ENCODE assay signal across 8 cellular contexts in the genomic region with DNA sequence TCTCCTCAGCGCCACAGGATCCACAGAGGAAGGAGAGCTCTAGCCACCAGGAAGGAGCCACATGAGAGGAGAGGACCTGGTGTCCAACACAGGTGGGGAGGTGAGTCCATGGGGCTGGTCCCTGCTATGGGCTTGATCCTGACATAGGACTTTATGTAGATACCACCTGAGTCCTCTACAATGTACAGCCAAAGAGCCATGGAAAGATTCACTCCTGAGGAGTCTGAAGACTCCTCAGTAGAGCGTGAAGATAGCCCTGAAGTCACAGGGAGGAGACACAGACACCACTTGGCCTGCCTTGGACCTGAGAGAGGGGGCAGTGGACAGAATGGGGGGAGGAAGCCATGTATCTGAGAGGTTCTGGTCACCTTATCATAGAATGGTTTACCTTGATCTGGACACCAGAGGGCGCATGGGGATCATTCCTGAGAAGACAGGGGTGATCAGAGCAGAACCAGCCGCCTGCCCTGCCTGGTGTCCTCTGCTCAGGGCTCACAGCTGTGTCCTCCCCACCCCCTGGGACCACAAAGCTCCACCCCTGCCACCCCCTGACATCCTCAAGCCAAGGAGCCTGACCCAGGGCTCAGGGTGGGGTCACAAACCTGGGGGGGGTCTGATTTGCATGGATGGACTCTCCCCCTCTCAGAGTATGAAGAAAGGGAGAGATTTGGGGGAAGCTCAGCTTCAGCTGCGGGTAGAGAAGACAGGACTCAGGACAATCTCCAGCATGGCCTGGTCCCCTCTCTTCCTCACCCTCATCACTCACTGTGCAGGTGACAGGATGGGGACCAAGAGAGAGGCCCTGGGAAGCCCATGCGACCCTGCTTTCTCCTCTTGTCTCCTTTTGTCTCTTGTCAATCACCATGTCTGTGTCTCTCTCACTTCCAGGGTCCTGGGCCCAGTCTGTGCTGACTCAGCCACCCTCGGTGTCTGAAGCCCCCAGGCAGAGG.
DNase-seq lines count a peak whose midpoint lies in the region; ATAC-seq and TF ChIP-seq lines count a peak whose summit lies in the region.

No MANE protein-coding gene starts in this region.

- H3K9ac ChIP-seq in smooth muscle cell (ENCODE audit: low read depth) = no peak overlapping the region

- no peaks in the 10 kb centered on the region for H3K4me1 ChIP-seq in smooth muscle cell (ENCODE audit: low read depth)

- H4K20me1 ChIP-seq in smooth muscle cell (ENCODE audit: low read depth) = no peaks in the 10 kb centered on the region

- no peak overlapping the region for H3K4me3 ChIP-seq in smooth muscle cell

- no peak overlapping the region for H2AFZ ChIP-seq in smooth muscle cell (ENCODE audit: low read depth)

- H3K36me3 Mint-ChIP-seq in activated naive CD4-positive, alpha-beta T cell treated with anti-CD3 and anti-CD28 coated beads, Interleukin-2, amount 50 U/mL, for 72 hours = no peaks in the 10 kb centered on the region

- no peaks in the 10 kb centered on the region for H3K36me3 ChIP-seq in smooth muscle cell (ENCODE audit: low read depth)

- no peaks in the 10 kb centered on the region for H3K9me3 ChIP-seq in smooth muscle cell (replicated peaks; ENCODE audit: low read depth)

- H3K79me2 ChIP-seq in smooth muscle cell (ENCODE audit: low read depth) = no peaks in the 10 kb centered on the region

- 47% methylated on average over 6 of the region's 7 CpGs for WGBS in smooth muscle cell (ENCODE audit: low lambda C conversion rate)

- peak; percentile 69 for DNase-seq in GM10266 (ENCODE audit: extremely low spot score)
- peak; percentile 40 for DNase-seq in KBM-7
- DNase-seq in SK-N-DZ (ENCODE audit: low spot score) = peak; percentile 65
- peak in 1 of 2 donors; percentile 71 for DNase-seq in activated naive CD4-positive, alpha-beta T cell treated with anti-CD3 and anti-CD28 coated beads, Interleukin-2, amount 50 U/mL, for 72 hours (ENCODE audit: low spot score in 2 of 2)
- DNase-seq in left ventricle myocardium superior = peak; percentile 53
- peak; percentile 6 for DNase-seq in smooth muscle cell (lab: John Stamatoyannopoulos, UW; ENCODE audit: unreplicated experiment)
- DNase-seq in foreskin melanocyte = no peak

- intact Hi-C loops in left ventricle myocardium superior (cut with micrococcal nuclease) = no loop called here

- in situ Hi-C loops in KBM-7 (cut with MboI; ENCODE audit: low pct_unique_long_range_greater_than_20kb, low sequenced_read_pairs) = no loop called here

- no peaks in the 10 kb centered on the region for H3K9me3 Mint-ChIP-seq in activated naive CD4-positive, alpha-beta T cell treated with anti-CD3 and anti-CD28 coated beads, Interleukin-2, amount 50 U/mL, for 72 hours

- TF ChIP-seq CTCF in GM10266 (IDR thresholded peaks at IDR 0.05; ENCODE audit: control insufficient read depth, insufficient read depth, low read depth, missing control alignments) (peak; percentile 53), smooth muscle cell (IDR thresholded peaks at IDR 0.05; ENCODE audit: borderline replicate concordance, insufficient read depth, poor library complexity, severe bottlenecking) (peak; percentile 55)

- no peak overlapping the region for H3K4me2 ChIP-seq in smooth muscle cell

- H3K27ac Mint-ChIP-seq in activated naive CD4-positive, alpha-beta T cell treated with anti-CD3 and anti-CD28 coated beads, Interleukin-2, amount 50 U/mL, for 72 hours = no peak overlapping the region

- peaks cover 50% of the 10 kb centered on the region for H3K27me3 ChIP-seq in smooth muscle cell (ENCODE audit: low read depth)

- H3F3A ChIP-seq in smooth muscle cell (ENCODE audit: low read depth) = no peaks in the 10 kb centered on the region

- H3K27ac ChIP-seq in smooth muscle cell (ENCODE audit: low read depth) = no peak overlapping the region

- ATAC-seq in activated naive CD4-positive, alpha-beta T cell treated with anti-CD3 and anti-CD28 coated beads, Interleukin-2, amount 50 U/mL, for 72 hours = peak; percentile 74 to 81
- ATAC-seq in left ventricle myocardium superior = peak; percentile 82
- ATAC-seq in GM18502 (IDR thresholded peaks at IDR 0.05; ENCODE audit: poor library complexity, unreplicated experiment) = no peak
